In the genomic region with DNA sequence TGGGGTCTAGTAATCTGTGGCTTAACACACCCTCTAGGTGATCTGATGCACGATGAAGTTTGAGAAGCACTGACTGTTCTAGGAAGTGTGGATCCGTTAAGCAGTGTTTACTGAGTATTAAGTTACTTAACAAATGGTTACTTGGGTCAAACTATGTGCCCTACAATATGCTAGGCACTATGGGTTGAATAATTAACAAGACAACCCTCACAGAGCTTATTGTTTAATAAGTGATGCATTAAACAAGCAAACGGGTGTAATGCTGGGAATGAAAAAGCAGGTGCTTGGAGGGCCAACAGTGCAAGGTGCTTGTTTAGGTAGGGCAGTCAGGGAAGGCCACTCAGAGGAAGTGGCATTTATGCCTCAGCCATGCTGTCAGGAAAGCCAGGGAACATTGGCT, we compare ENCODE assay signal across 14 cellular contexts.
"Had no signal": no experiment of that assay in that cellular context is flagged by ENCODE, and none has a peak within 500 bp of the region (broad histone marks: within the 10 kb centered on the region; RNA-seq: fewer than 3 reads in every experiment).

No MANE protein-coding gene starts in this region.

- H3K27ac ChIP-seq: cardiac muscle cell, gastrocnemius medialis, left ventricle myocardium inferior, parathyroid adenoma, thyroid gland had no signal

- H3K79me2 ChIP-seq: parathyroid adenoma had no signal

- H3K4me1 Mint-ChIP-seq: activated CD4-positive, alpha-beta T cell treated with anti-CD3 and anti-CD28 coated beads, Interleukin-2, amount 10 ng/mL, durations not matched to agents 7 days and 5 days; naive thymus-derived CD8-positive, alpha-beta T cell had no signal

- DNase-seq: activated CD4-positive, alpha-beta T cell treated with anti-CD3 and anti-CD28 coated beads, Interleukin-2, amount 10 ng/mL, durations not matched to agents 7 days and 5 days; activated CD4-positive, CD25-positive, alpha-beta regulatory T cell; activated naive CD4-positive, alpha-beta T cell treated with anti-CD3 and anti-CD28 coated beads, Interleukin-2, amount 50 U/mL, for 16 hours; erythroblast; gastrocnemius medialis; left ventricle myocardium inferior; naive thymus-derived CD8-positive, alpha-beta T cell; retina; stimulated activated CD4-positive, alpha-beta T cell treated with anti-CD3 and anti-CD28 coated beads, Interleukin-4, amount 100 ng/mL, for 1 hour; stimulated activated naive B cell treated with anti-CD40 and anti-IgM and Interleukin-4, amounts not matched to agents 10 μg/mL and 1 μg/mL and 100 μg/mL, for 72 hours; thyroid gland had no signal

- H3K36me3 Mint-ChIP-seq: naive thymus-derived CD8-positive, alpha-beta T cell; stimulated activated naive B cell treated with anti-CD40 and anti-IgM and Interleukin-4, amounts not matched to agents 10 μg/mL and 1 μg/mL and 100 μg/mL, for 72 hours had no signal

- H3K4me3 ChIP-seq: cardiac muscle cell, gastrocnemius medialis, left ventricle myocardium inferior, thyroid gland had no signal

- H3K27me3 ChIP-seq: cardiac muscle cell, gastrocnemius medialis, thyroid gland had no signal

- H3K9me3 ChIP-seq: gastrocnemius medialis, left ventricle myocardium inferior, thyroid gland had no signal

- H2AFZ ChIP-seq: parathyroid adenoma had no signal

- H3K9me3 Mint-ChIP-seq: activated CD4-positive, alpha-beta T cell treated with anti-CD3 and anti-CD28 coated beads, Interleukin-2, amount 10 ng/mL, durations not matched to agents 7 days and 5 days; T-helper 2 cell treated with Interferon-gamma antibody and Interleukin-4, amounts not matched to agents 5 μg/mL and 100 μg/mL, for 36 hours had no signal

- H3K4me1 ChIP-seq: gastrocnemius medialis, left ventricle myocardium inferior, parathyroid adenoma, thyroid gland had no signal

- H3K36me3 ChIP-seq: cardiac muscle cell, gastrocnemius medialis, left ventricle myocardium inferior, thyroid gland had no signal

- H3K4me3 Mint-ChIP-seq: activated CD4-positive, alpha-beta T cell treated with anti-CD3 and anti-CD28 coated beads, Interleukin-2, amount 10 ng/mL, durations not matched to agents 7 days and 5 days; naive thymus-derived CD8-positive, alpha-beta T cell; stimulated activated naive B cell treated with anti-CD40 and anti-IgM and Interleukin-4, amounts not matched to agents 10 μg/mL and 1 μg/mL and 100 μg/mL, for 72 hours; T-helper 2 cell treated with Interferon-gamma antibody and Interleukin-4, amounts not matched to agents 5 μg/mL and 100 μg/mL, for 36 hours had no signal

- ATAC-seq: naive thymus-derived CD8-positive, alpha-beta T cell; stimulated activated naive B cell treated with anti-CD40 and anti-IgM and Interleukin-4, amounts not matched to agents 10 μg/mL and 1 μg/mL and 100 μg/mL, for 72 hours had no signal

- H3K27ac Mint-ChIP-seq: activated CD4-positive, alpha-beta T cell treated with anti-CD3 and anti-CD28 coated beads, Interleukin-2, amount 10 ng/mL, durations not matched to agents 7 days and 5 days; naive thymus-derived CD8-positive, alpha-beta T cell; stimulated activated naive B cell treated with anti-CD40 and anti-IgM and Interleukin-4, amounts not matched to agents 10 μg/mL and 1 μg/mL and 100 μg/mL, for 72 hours; T-helper 2 cell treated with Interferon-gamma antibody and Interleukin-4, amounts not matched to agents 5 μg/mL and 100 μg/mL, for 36 hours had no signal
